16 cellular contexts compared by ENCODE assay signal in the genomic region with DNA sequence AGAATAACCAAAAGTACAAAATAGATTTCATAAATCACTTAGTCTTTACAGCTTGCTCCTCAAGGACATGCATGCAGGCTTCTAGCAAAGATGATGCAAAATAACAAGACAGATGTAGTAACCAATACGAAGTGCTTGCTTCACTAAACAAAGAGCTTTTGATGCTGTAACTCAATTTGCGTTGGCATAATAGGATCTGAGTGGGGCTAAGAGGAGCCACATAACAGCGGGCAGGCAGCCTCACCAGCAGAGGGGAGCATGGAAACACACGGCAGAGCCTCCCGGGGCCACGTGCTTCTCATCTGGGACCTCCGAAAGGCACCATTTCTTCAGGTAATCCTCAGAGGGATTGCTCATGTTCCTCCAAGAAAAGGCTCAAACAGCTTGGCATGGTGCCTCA.
"Had no signal": no experiment of that assay in that cellular context is flagged by ENCODE, and none has a peak within 500 bp of the region (broad histone marks: within the 10 kb centered on the region; RNA-seq: fewer than 3 reads in every experiment).

No MANE protein-coding gene starts in this region.

- FAIRE-seq: astrocyte, bronchial epithelial cell, frontal cortex, urothelium cell line had no signal

- H3K36me3 ChIP-seq: heart left ventricle, neutrophil, tibial artery had no signal

- DNase-seq: activated CD4-positive, alpha-beta T cell treated with anti-CD3 and anti-CD28 coated beads for 1 hour; activated CD4-positive, alpha-beta T cell treated with anti-CD3 and anti-CD28 coated beads, Interleukin-2, amount 50 U/mL, for 4 hours; activated naive CD4-positive, alpha-beta T cell treated with anti-CD3 and anti-CD28 coated beads, Interleukin-2, amount 10 ng/mL, durations not matched to agents 7 days and 5 days; heart left ventricle; mammary epithelial cell; naive thymus-derived CD4-positive, alpha-beta T cell had no signal

- H3K27ac Mint-ChIP-seq: activated naive CD4-positive, alpha-beta T cell treated with anti-CD3 and anti-CD28 coated beads, Interleukin-2, amount 10 ng/mL, durations not matched to agents 7 days and 5 days; naive thymus-derived CD4-positive, alpha-beta T cell; stimulated activated effector memory CD8-positive, alpha-beta T cell treated with anti-CD3 and anti-CD28 coated beads, Interleukin-12 subunit alpha, Interleukin-12 subunit beta, amount 100 ng/mL, for 72 hours had no signal

- H3K9ac ChIP-seq: parathyroid adenoma had no signal

- H3K9me3 ChIP-seq: neutrophil, tibial artery had no signal

- H3K27me3 ChIP-seq: neutrophil had no signal

- H3K36me3 Mint-ChIP-seq: activated naive CD4-positive, alpha-beta T cell treated with anti-CD3 and anti-CD28 coated beads, Interleukin-2, amount 10 ng/mL, durations not matched to agents 7 days and 5 days; naive thymus-derived CD4-positive, alpha-beta T cell; stimulated activated effector memory CD8-positive, alpha-beta T cell treated with anti-CD3 and anti-CD28 coated beads, Interleukin-12 subunit alpha, Interleukin-12 subunit beta, amount 100 ng/mL, for 72 hours had no signal

- H3K4me3 ChIP-seq: heart left ventricle, tibial artery had no signal

- H3K27ac ChIP-seq: epithelial cell of prostate, heart left ventricle, neutrophil, parathyroid adenoma, tibial artery, VCaP had no signal

- H3K4me1 ChIP-seq: tibial artery had no signal

- ATAC-seq: heart left ventricle; naive thymus-derived CD4-positive, alpha-beta T cell; stimulated activated effector memory CD8-positive, alpha-beta T cell treated with anti-CD3 and anti-CD28 coated beads, Interleukin-12 subunit alpha, Interleukin-12 subunit beta, amount 100 ng/mL, for 72 hours had no signal

- H3K4me3 Mint-ChIP-seq: activated naive CD4-positive, alpha-beta T cell treated with anti-CD3 and anti-CD28 coated beads, Interleukin-2, amount 10 ng/mL, durations not matched to agents 7 days and 5 days; naive thymus-derived CD4-positive, alpha-beta T cell; stimulated activated effector memory CD8-positive, alpha-beta T cell treated with anti-CD3 and anti-CD28 coated beads, Interleukin-12 subunit alpha, Interleukin-12 subunit beta, amount 100 ng/mL, for 72 hours had no signal

- H3K9me3 Mint-ChIP-seq: activated naive CD4-positive, alpha-beta T cell treated with anti-CD3 and anti-CD28 coated beads, Interleukin-2, amount 10 ng/mL, durations not matched to agents 7 days and 5 days; naive thymus-derived CD4-positive, alpha-beta T cell; stimulated activated effector memory CD8-positive, alpha-beta T cell treated with anti-CD3 and anti-CD28 coated beads, Interleukin-12 subunit alpha, Interleukin-12 subunit beta, amount 100 ng/mL, for 72 hours had no signal
